8 cellular contexts compared by ENCODE assay signal in the genomic region with DNA sequence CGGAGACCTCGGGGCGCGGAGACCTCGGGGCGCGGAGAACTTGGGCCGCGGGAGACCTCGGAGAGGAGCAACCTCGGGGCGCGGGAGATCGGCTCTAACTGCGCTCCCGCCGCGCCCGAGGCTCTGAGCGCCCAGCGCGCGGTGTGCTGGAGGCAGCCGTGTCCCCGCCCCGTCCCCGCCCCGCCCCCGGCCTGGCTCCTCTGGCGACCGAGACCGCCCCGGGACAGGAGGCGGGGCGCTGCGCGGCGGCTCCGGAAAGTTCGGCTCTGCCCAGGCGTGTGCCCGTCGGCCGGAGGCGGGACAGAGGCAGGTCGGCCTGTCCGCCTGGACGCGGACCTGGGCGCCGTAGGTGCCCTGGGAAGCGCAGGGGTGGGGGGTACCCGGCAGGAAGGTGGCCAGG. TPM values are rescaled to one million over a fixed set of nuclear protein-coding genes. Genes with fewer than 3 reads are reported as not detected.
DNase-seq lines count a peak whose midpoint lies in the region; ATAC-seq, FAIRE-seq and TF ChIP-seq lines count a peak whose summit lies in the region.
"Not testable (repeated sequence)": the region's sequence is repeated elsewhere in the genome, so short reads cannot be mapped to it uniquely, and the experiment has no call there.

ICOSLG (minus strand) TSS at position 102 of the 400 bp plus-strand sequence. CDS start 126 bp downstream, outside the sequence.

- H3K36me3 ChIP-seq in upper lobe of right lung, result not testable (repeated sequence)

- DNase-seq in GM18507 (ENCODE audit: extremely low spot score, insufficient read length, low read depth); activated CD4-positive, alpha-beta T cell treated with anti-CD3 and anti-CD28 coated beads for 36 hours; foreskin keratinocyte; upper lobe of right lung: not testable (repeated sequence)

- intact Hi-C loops in activated CD4-positive, alpha-beta T cell treated with anti-CD3 and anti-CD28 coated beads for 36 hours (cut with DNase I, micrococcal nuclease); upper lobe of right lung (cut with DNase I): not testable (repeated sequence)

- CTCF ChIA-PET in activated CD4-positive, alpha-beta T cell treated with anti-CD3 and anti-CD28 coated beads for 36 hours (lab: Charles Lee), result not testable (repeated sequence)

- not testable (repeated sequence) for H3K4me3 Mint-ChIP-seq in activated CD4-positive, alpha-beta T cell treated with anti-CD3 and anti-CD28 coated beads for 36 hours

- H3K27me3 ChIP-seq in foreskin keratinocyte; mononuclear cell (ENCODE audit: insufficient read depth, low read length); upper lobe of right lung: not testable (repeated sequence)

- not testable (repeated sequence) for H3K27ac Mint-ChIP-seq in activated CD4-positive, alpha-beta T cell treated with anti-CD3 and anti-CD28 coated beads for 36 hours

- H3K27me3 Mint-ChIP-seq in activated CD4-positive, alpha-beta T cell treated with anti-CD3 and anti-CD28 coated beads for 36 hours, result not testable (repeated sequence)

- not testable (repeated sequence) for H3K4me3 ChIP-seq in mononuclear cell (ENCODE audit: low read length); upper lobe of right lung

- TF ChIP-seq CTCF in foreskin keratinocyte (conservative IDR thresholded peaks at IDR 0.05); upper lobe of right lung (IDR thresholded peaks at IDR 0.05): not testable (repeated sequence)

- peak; percentile 64 for FAIRE-seq in GM18507 (lab: Jason Lieb, UNC)

- ATAC-seq in GM21381 (IDR thresholded peaks at IDR 0.05; ENCODE audit: unreplicated experiment) (peak; percentile 38), HG02759 (IDR thresholded peaks at IDR 0.05; ENCODE audit: unreplicated experiment) (peak; percentile 55), HG03342 (IDR thresholded peaks at IDR 0.05; ENCODE audit: unreplicated experiment) (peak; percentile 26), foreskin keratinocyte (peak; percentile 60), upper lobe of right lung (peak; percentile 91)
- ATAC-seq in activated CD4-positive, alpha-beta T cell treated with anti-CD3 and anti-CD28 coated beads for 36 hours, result peak; percentile 49

- not testable (repeated sequence) for H3K9me3 ChIP-seq in mononuclear cell (ENCODE audit: low read depth, low read length); upper lobe of right lung

- not testable (repeated sequence) for H3K4me1 Mint-ChIP-seq in activated CD4-positive, alpha-beta T cell treated with anti-CD3 and anti-CD28 coated beads for 36 hours

- POLR2A ChIA-PET in activated CD4-positive, alpha-beta T cell treated with anti-CD3 and anti-CD28 coated beads for 36 hours (lab: Charles Lee), result not testable (repeated sequence)

- H3K9me3 Mint-ChIP-seq in activated CD4-positive, alpha-beta T cell treated with anti-CD3 and anti-CD28 coated beads for 36 hours (ENCODE audit: low read depth), result not testable (repeated sequence)

- not testable (repeated sequence) for H3K4me1 ChIP-seq in foreskin keratinocyte; mononuclear cell (ENCODE audit: insufficient read depth, low read length); upper lobe of right lung

- H3K36me3 Mint-ChIP-seq in activated CD4-positive, alpha-beta T cell treated with anti-CD3 and anti-CD28 coated beads for 36 hours (ENCODE audit: low read depth), result not testable (repeated sequence)

- not testable (repeated sequence) for H3K27ac ChIP-seq in foreskin keratinocyte, upper lobe of right lung

RNA-seq across cellular contexts. Expression of gene ICOSLG, which starts in this region (rescaled TPM):
- 1 to 10 TPM; 2.4 to 2.8 TPM for total RNA-seq in activated CD4-positive, alpha-beta T cell treated with anti-CD3 and anti-CD28 coated beads for 36 hours
- total RNA-seq in foreskin keratinocyte (1.3 and 2.0 TPM in 2 replicates), mononuclear cell (15.4 TPM), upper lobe of right lung (11.3 TPM)
- polyA plus RNA-seq in foreskin keratinocyte, result 1.2 and 2.4 TPM in 2 replicates

Comparison
In these comparisons a context has a peak if more than half of its experiments do, and no peak if none do; other contexts are left out.
1. ATAC-seq: peak in every context shown above with its lines; median percentile 91 in upper lobe of right lung; 60 in foreskin keratinocyte; 55 in HG02759; 49 in activated CD4-positive, alpha-beta T cell treated with anti-CD3 and anti-CD28 coated beads for 36 hours; 38 in GM21381; 26 in HG03342.